Comparison of ENCODE assay signal across 18 cellular contexts in the genomic region with DNA sequence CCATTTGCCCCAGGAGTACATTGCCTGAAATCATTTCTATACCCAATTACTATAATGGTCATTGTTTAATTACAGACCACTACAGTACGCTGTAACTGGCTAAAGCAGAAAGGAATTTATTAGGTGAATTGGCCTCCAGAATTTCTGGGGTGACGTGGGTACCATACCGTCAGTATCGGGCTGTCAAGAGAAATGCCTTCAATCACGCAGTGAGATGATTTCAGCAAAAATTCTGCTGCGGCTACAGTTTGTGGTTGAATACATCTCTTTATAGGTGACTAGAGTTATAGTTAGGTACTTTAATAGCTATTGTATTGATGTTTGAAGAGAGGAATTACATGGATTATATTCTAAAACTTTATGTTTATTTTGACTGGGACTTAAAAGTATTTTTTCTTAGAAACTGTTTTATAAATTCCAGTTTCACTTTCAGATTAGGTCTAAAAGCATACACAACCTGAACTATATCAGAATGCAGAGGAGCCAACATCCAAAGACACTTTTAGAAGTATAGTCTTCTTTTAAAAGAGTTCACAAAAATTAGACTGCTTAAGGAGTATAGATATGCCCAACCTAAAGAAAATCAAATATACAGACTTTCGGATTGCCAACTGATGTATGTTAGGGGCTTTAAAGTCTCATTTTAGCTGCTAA.
DNase-seq lines count a peak whose midpoint lies in the region; ATAC-seq, FAIRE-seq and TF ChIP-seq lines count a peak whose summit lies in the region.
"Had no signal": no experiment of that assay in that cellular context is flagged by ENCODE, and none has a peak within 500 bp of the region (broad histone marks: within the 10 kb centered on the region; RNA-seq: fewer than 3 reads in every experiment).

No MANE protein-coding gene starts in this region.

- no peak overlapping the region for H3K4me2 ChIP-seq in mesenchymal stem cell (ENCODE audit: low read length, poor library complexity, severe bottlenecking)
- H3K4me2 ChIP-seq: neural progenitor cell, SK-N-SH had no signal

- no peak overlapping the region for H2AK5ac ChIP-seq in mesenchymal stem cell (ENCODE audit: low read length, severe bottlenecking)

- no peaks in the 10 kb centered on the region for H3K27me3 Mint-ChIP-seq in activated CD4-positive, alpha-beta T cell treated with anti-CD3 and anti-CD28 coated beads, Interleukin-2, amount 10 ng/mL, durations not matched to agents 24 days and 14 days
- H3K27me3 Mint-ChIP-seq in activated CD4-positive, alpha-beta memory T cell treated with anti-CD3 and anti-CD28 coated beads for 36 hours = no peaks in the 10 kb centered on the region

- H4K91ac ChIP-seq in mesenchymal stem cell (ENCODE audit: low read length) = peak overlapping the region; percentile 43

- TF ChIP-seq CTCF in gastroesophageal sphincter (IDR thresholded peaks at IDR 0.05) = no peak
- TF ChIP-seq CTCF in pancreas (IDR thresholded peaks at IDR 0.05) = no peak

- H3K4ac ChIP-seq in mesenchymal stem cell (ENCODE audit: low read depth in 1 of 2, low read length in 2 of 2) = no peak overlapping the region

- H3K79me1 ChIP-seq in mesenchymal stem cell (replicated peaks; ENCODE audit: low read length, poor library complexity, severe bottlenecking) = peaks cover 2% of the 10 kb centered on the region

- no peak for TF ChIP-seq POLR2A in gastroesophageal sphincter (IDR thresholded peaks at IDR 0.05)

- no peak overlapping the region for H3K18ac ChIP-seq in mesenchymal stem cell (ENCODE audit: low read depth in 1 of 2, low read length in 2 of 2)

- H3K4me3 Mint-ChIP-seq in activated CD4-positive, alpha-beta T cell treated with anti-CD3 and anti-CD28 coated beads, Interleukin-2, amount 10 ng/mL, durations not matched to agents 24 days and 14 days = peak overlapping the region; percentile 77
- H3K4me3 Mint-ChIP-seq in activated CD4-positive, alpha-beta memory T cell treated with anti-CD3 and anti-CD28 coated beads for 36 hours = peak overlapping the region; percentile 47
- H3K4me3 Mint-ChIP-seq: neural progenitor cell had no signal

- intact Hi-C loops in activated CD4-positive, alpha-beta T cell treated with anti-CD3 and anti-CD28 coated beads, Interleukin-2, amount 10 ng/mL, durations not matched to agents 24 days and 14 days (cut with micrococcal nuclease) = no loop called here
- intact Hi-C loops in activated CD4-positive, alpha-beta memory T cell treated with anti-CD3 and anti-CD28 coated beads for 36 hours (cut with micrococcal nuclease) = no loop called here
- intact Hi-C loops in pancreas (cut with DNase I) = no loop called here

- WGBS in mesenchymal stem cell = 98% methylated on average over 7 of the region's 7 CpGs
- WGBS in gastroesophageal sphincter (ENCODE audit: low coverage in 1 of 2), 2 donors = 72 to 88% methylated on average over 6 of the region's 7 CpGs
- WGBS in pancreas, 2 donors = 90 to 96% methylated on average over 7 of the region's 7 CpGs

- peaks cover 20% of the 10 kb centered on the region for H3K36me3 Mint-ChIP-seq in activated CD4-positive, alpha-beta T cell treated with anti-CD3 and anti-CD28 coated beads, Interleukin-2, amount 10 ng/mL, durations not matched to agents 24 days and 14 days (ENCODE audit: low read depth)
- H3K36me3 Mint-ChIP-seq in activated CD4-positive, alpha-beta memory T cell treated with anti-CD3 and anti-CD28 coated beads for 36 hours = peaks cover 32% of the 10 kb centered on the region

- H3K14ac ChIP-seq in mesenchymal stem cell (ENCODE audit: low read length in 2 of 2) = no peak overlapping the region

- peak; percentile 75 for DNase-seq in activated CD4-positive, alpha-beta T cell treated with anti-CD3 and anti-CD28 coated beads, Interleukin-2, amount 10 ng/mL, durations not matched to agents 24 days and 14 days
- no peak for DNase-seq in activated CD4-positive, alpha-beta T cell treated with anti-CD3 and anti-CD28 coated beads, Interleukin-2, amount 50 U/mL, for 1 hour
- no peak for DNase-seq in activated CD4-positive, alpha-beta memory T cell treated with anti-CD3 and anti-CD28 coated beads for 36 hours
- DNase-seq in mesenchymal stem cell = no peak
- DNase-seq in pancreas = no peak
- no peak for DNase-seq in A172 (ENCODE audit: low spot score)
- DNase-seq: 8988T, body of pancreas, GOT3, KG1, NCI-H510A treated with DMSO at 0.1 percent for 48 hours, PC-3, SK-N-SH, uterus had no signal

- no peak overlapping the region for H3K27ac ChIP-seq in mesenchymal stem cell (ENCODE audit: low read length, poor library complexity, severe bottlenecking)
- H3K27ac ChIP-seq in gastroesophageal sphincter = no peak overlapping the region
- H3K27ac ChIP-seq in pancreas = no peak overlapping the region
- H3K27ac ChIP-seq: body of pancreas, neural progenitor cell, uterus had no signal

- H2BK5ac ChIP-seq in mesenchymal stem cell (ENCODE audit: low read depth, low read length, poor library complexity, severe bottlenecking) = no peak overlapping the region

- no peaks in the 10 kb centered on the region for H3K27me3 ChIP-seq in mesenchymal stem cell (ENCODE audit: control insufficient read depth in 1 of 2, insufficient read depth in 1 of 2, low read length in 2 of 2)
- no peaks in the 10 kb centered on the region for H3K27me3 ChIP-seq in gastroesophageal sphincter
- H3K27me3 ChIP-seq in pancreas = no peaks in the 10 kb centered on the region
- H3K27me3 ChIP-seq: body of pancreas, neural progenitor cell, uterus had no signal

- peaks cover 23% of the 10 kb centered on the region for H3K4me1 Mint-ChIP-seq in activated CD4-positive, alpha-beta T cell treated with anti-CD3 and anti-CD28 coated beads, Interleukin-2, amount 10 ng/mL, durations not matched to agents 24 days and 14 days
- H3K4me1 Mint-ChIP-seq in activated CD4-positive, alpha-beta memory T cell treated with anti-CD3 and anti-CD28 coated beads for 36 hours (ENCODE audit: low read depth) = peaks cover 18% of the 10 kb centered on the region
- H3K4me1 Mint-ChIP-seq: neural progenitor cell had no signal

- H2BK12ac ChIP-seq in mesenchymal stem cell (ENCODE audit: low read length in 2 of 2) = peak overlapping the region in 1 of 2 experiments; percentile 18

- H4K8ac ChIP-seq in mesenchymal stem cell (ENCODE audit: low read length) = no peak overlapping the region

- H3K4me3 ChIP-seq in mesenchymal stem cell (ENCODE audit: insufficient read depth in 1 of 2, low read depth in 1 of 2, low read length in 2 of 2) = no peak overlapping the region
- no peak overlapping the region for H3K4me3 ChIP-seq in gastroesophageal sphincter
- no peak overlapping the region for H3K4me3 ChIP-seq in pancreas
- H3K4me3 ChIP-seq: body of pancreas, neural progenitor cell, uterus had no signal

- H2BK15ac ChIP-seq in mesenchymal stem cell (ENCODE audit: low read depth, poor library complexity, severe bottlenecking) = no peak overlapping the region

- no peak overlapping the region for H2BK120ac ChIP-seq in mesenchymal stem cell (ENCODE audit: low read depth, low read length)

- ATAC-seq in GM19395 (IDR thresholded peaks at IDR 0.05; ENCODE audit: unreplicated experiment) (peak; percentile 65), gastroesophageal sphincter (no peak), pancreas (no peak)
- ATAC-seq: body of pancreas, PC-3, sciatic nerve had no signal

- POLR2A ChIA-PET in activated CD4-positive, alpha-beta memory T cell treated with anti-CD3 and anti-CD28 coated beads for 36 hours (lab: Charles Lee) = no interaction called here

- H3K9me3 ChIP-seq in mesenchymal stem cell (ENCODE audit: control insufficient read depth, low read length) (no peaks in the 10 kb centered on the region), gastroesophageal sphincter (no peaks in the 10 kb centered on the region), pancreas (no peaks in the 10 kb centered on the region)
- H3K9me3 ChIP-seq: body of pancreas, SK-N-SH, uterus had no signal

- H3K9ac ChIP-seq in mesenchymal stem cell (ENCODE audit: low read length) = peak overlapping the region; percentile 0
- H3K9ac ChIP-seq: neural progenitor cell, SK-N-SH had no signal

- peak overlapping the region; percentile 74 for H3K27ac Mint-ChIP-seq in activated CD4-positive, alpha-beta T cell treated with anti-CD3 and anti-CD28 coated beads, Interleukin-2, amount 10 ng/mL, durations not matched to agents 24 days and 14 days
- H3K27ac Mint-ChIP-seq in activated CD4-positive, alpha-beta memory T cell treated with anti-CD3 and anti-CD28 coated beads for 36 hours = no peak overlapping the region
- H3K27ac Mint-ChIP-seq: neural progenitor cell had no signal

- CTCF ChIA-PET in activated CD4-positive, alpha-beta memory T cell treated with anti-CD3 and anti-CD28 coated beads for 36 hours (lab: Charles Lee) = no interaction called here

- H3K36me3 ChIP-seq in mesenchymal stem cell (ENCODE audit: control insufficient read depth in 1 of 2, insufficient read depth in 2 of 2, low read depth in 1 of 2, low read length in 2 of 2) = peaks cover 5 to 18% of the 10 kb centered on the region in 2 experiments
- H3K36me3 ChIP-seq in gastroesophageal sphincter = peaks cover 0 to 30% of the 10 kb centered on the region in 2 donors
- peaks cover 0 to 10% (median 0%) of the 10 kb centered on the region in 3 donors for H3K36me3 ChIP-seq in pancreas
- H3K36me3 ChIP-seq: neural progenitor cell, uterus had no signal

- no peaks in the 10 kb centered on the region for H3K9me3 Mint-ChIP-seq in activated CD4-positive, alpha-beta T cell treated with anti-CD3 and anti-CD28 coated beads, Interleukin-2, amount 10 ng/mL, durations not matched to agents 24 days and 14 days
- no peaks in the 10 kb centered on the region for H3K9me3 Mint-ChIP-seq in activated CD4-positive, alpha-beta memory T cell treated with anti-CD3 and anti-CD28 coated beads for 36 hours

- FAIRE-seq in pancreas (lab: Jason Lieb, UNC) = no peak

- H3K23ac ChIP-seq in mesenchymal stem cell (ENCODE audit: low read length in 2 of 2) = no peak overlapping the region

- peaks cover 3% of the 10 kb centered on the region for H3K4me1 ChIP-seq in mesenchymal stem cell (ENCODE audit: control insufficient read depth, insufficient read depth, low read depth, low read length)
- peaks cover 0 to 13% (median 0%) of the 10 kb centered on the region in 3 donors for H3K4me1 ChIP-seq in gastroesophageal sphincter
- H3K4me1 ChIP-seq in pancreas = peaks cover 0 to 4% (median 0%) of the 10 kb centered on the region in 3 donors
- H3K4me1 ChIP-seq: body of pancreas, uterus had no signal

- no peak overlapping the region for H2AFZ ChIP-seq in mesenchymal stem cell (ENCODE audit: low read depth, low read length)
- H2AFZ ChIP-seq: neural progenitor cell had no signal

- TF ChIP-seq EP300 in gastroesophageal sphincter (IDR thresholded peaks at IDR 0.05) = no peak
